25 cellular contexts compared by ENCODE assay signal in the genomic region with DNA sequence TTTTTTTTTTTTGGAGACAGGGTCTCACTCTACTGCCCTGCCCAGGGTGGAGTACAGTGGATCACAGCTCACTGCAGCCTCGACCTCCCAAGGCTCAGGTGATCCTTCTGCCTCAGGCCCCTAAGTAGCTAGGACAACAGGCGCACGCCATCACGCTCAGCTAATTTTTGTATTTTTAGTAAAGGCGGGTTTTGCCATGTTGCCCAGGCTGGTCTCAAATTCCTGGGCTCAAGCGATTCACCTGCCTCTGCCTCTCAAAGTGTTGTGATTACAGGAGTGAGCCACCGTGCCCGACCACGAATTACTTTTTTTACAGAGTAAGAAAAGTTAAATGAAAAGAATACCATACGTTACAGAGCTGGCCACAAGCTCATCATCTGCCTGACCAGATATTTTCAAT. TPM values are rescaled to one million over a fixed set of nuclear protein-coding genes. Genes with fewer than 3 reads are reported as not detected.
A peak's percentile ranks its signal among the peaks of the same experiment; 100 is the strongest.
DNase-seq lines count a peak whose midpoint lies in the region; ATAC-seq and TF ChIP-seq lines count a peak whose summit lies in the region.
"Had no signal": no experiment of that assay in that cellular context is flagged by ENCODE, and none has a peak within 500 bp of the region (broad histone marks: within the 10 kb centered on the region; RNA-seq: fewer than 3 reads in every experiment).

No MANE protein-coding gene starts in this region.

- DNase-seq in SJCRH30 (peak; percentile 40 to 57), caudate nucleus (lab: John Stamatoyannopoulos, UW) (no peak), myocyte (ENCODE audit: low read depth) (peak; percentile 43), upper lobe of left lung (no peak), aorta (no peak), amniotic stem cell (lab: John Stamatoyannopoulos, UW) (no peak), NCI-H146 (lab: John Stamatoyannopoulos, UW) (no peak)
- DNase-seq: ACHN; BE2C; CD4-positive, CD25-positive, alpha-beta regulatory T cell; DMS53; GM23248; H7; NCI-H1048; NCI-H1417; NCI-H187; NCI-H2081 treated with DMSO at 0.1 percent for 48 hours; NCI-H2171; NCI-H226; NCI-H510A; NCI-H69; SHP77 had no signal

- TF ChIP-seq POLR2A in upper lobe of left lung (IDR thresholded peaks at IDR 0.05), result no peak

- H3K4me1 ChIP-seq in SJCRH30 (no peaks in the 10 kb centered on the region; the same call in 1 of the 2 replicates), upper lobe of left lung (peaks cover 30 to 50% (median 41%) of the 10 kb centered on the region in 4 donors), aorta (ENCODE audit: control insufficient read depth in 1 of 2, insufficient read depth in 2 of 2, low read length in 2 of 2) (no peaks in the 10 kb centered on the region)
- H3K4me1 ChIP-seq: BE2C had no signal

- WGBS in upper lobe of left lung, 2 donors, result 90 to 97% methylated on average over 10 of the region's 10 CpGs
- 96 to 99% methylated on average over 10 of the region's 10 CpGs for WGBS in aorta, 2 donors

- ATAC-seq in upper lobe of left lung (ENCODE audit: low FRiP score in 2 of 2) (no peak), aorta (ENCODE audit: low FRiP score) (no peak)
- ATAC-seq: Panc1 had no signal

- H3K27me3 ChIP-seq in SJCRH30 (no peaks in the 10 kb centered on the region), upper lobe of left lung (no peaks in the 10 kb centered on the region), aorta (ENCODE audit: control insufficient read depth in 1 of 2, insufficient read depth in 2 of 2, low read length in 1 of 2) (no peaks in the 10 kb centered on the region)
- H3K27me3 ChIP-seq: BE2C had no signal

- no peak for TF ChIP-seq CTCF in upper lobe of left lung (IDR thresholded peaks at IDR 0.05)

- intact Hi-C loops in aorta (cut with DNase I), result no loop called here

- H3K36me3 ChIP-seq in SJCRH30, result peaks cover 94% of the 10 kb centered on the region
- peaks cover 9 to 57% (median 21%) of the 10 kb centered on the region in 4 donors for H3K36me3 ChIP-seq in upper lobe of left lung
- peaks cover 2 to 9% of the 10 kb centered on the region in 2 donors for H3K36me3 ChIP-seq in aorta (ENCODE audit: control insufficient read depth in 1 of 2, insufficient read depth in 2 of 2, low read length in 1 of 2)

- H3K4me3 ChIP-seq in SJCRH30 (no peak overlapping the region), upper lobe of left lung (no peak overlapping the region), aorta (ENCODE audit: low read length in 2 of 2) (no peak overlapping the region)
- H3K4me3 ChIP-seq: GM23248 had no signal

- no peak overlapping the region for H3K27ac ChIP-seq in SJCRH30
- peak overlapping the region; percentile 42 for H3K27ac ChIP-seq in caudate nucleus (ENCODE audit: low read depth, low read length)
- H3K27ac ChIP-seq in upper lobe of left lung, result peak overlapping the region in 3 of 4 donors; percentile 8 to 62 (median 54)
- no peak overlapping the region for H3K27ac ChIP-seq in aorta (ENCODE audit: low read depth in 1 of 2, low read length in 2 of 2)
- H3K27ac ChIP-seq: GM23248, KMS-11, RWPE1 had no signal

- TF ChIP-seq EP300 in upper lobe of left lung (IDR thresholded peaks at IDR 0.05), result no peak

- H3K9me3 ChIP-seq in SJCRH30 (replicated peaks) (no peaks in the 10 kb centered on the region), upper lobe of left lung (no peaks in the 10 kb centered on the region), aorta (ENCODE audit: control insufficient read depth, low read length) (no peaks in the 10 kb centered on the region)
- H3K9me3 ChIP-seq: BE2C had no signal

RNA-seq across cellular contexts. Expression of gene AKAP10, which starts 38.9 kb away (rescaled TPM):
- total RNA-seq in SJCRH30 (2014; rRNA removed; shearing (Covaris generic)), result 67.1 and 68.8 TPM in 2 replicates
- total RNA-seq in myocyte, result 19.0 and 23.0 TPM in 2 replicates
- 12.8 TPM for polyA plus RNA-seq in myocyte (2012)
- total RNA-seq in upper lobe of left lung, result 10 to 100 TPM; 13.4 to 40.3 (median 30.6) TPM
- 10 to 100 TPM; 36.0 to 48.7 TPM for total RNA-seq in aorta
- 10 to 100 TPM in 1 of 2 donors, 1 to 10 TPM in 1; 5.8 to 15.3 TPM for polyA plus RNA-seq in aorta

Comparison
In these comparisons a context has a peak if more than half of its experiments do, and no peak if none do; other contexts are left out.
1. DNase-seq: peak in SJCRH30 (2 of 2) and myocyte (single experiment); none in caudate nucleus (0 of 61), upper lobe of left lung (0 of 2), aorta (0 of 2), amniotic stem cell (single experiment) and NCI-H146 (single experiment).
2. H3K27ac ChIP-seq: peak in caudate nucleus (single experiment) and upper lobe of left lung (3 of 4); none in SJCRH30 (single experiment) and aorta (0 of 2).